ENCODE assay signal across 1 cellular context in the genomic region with DNA sequence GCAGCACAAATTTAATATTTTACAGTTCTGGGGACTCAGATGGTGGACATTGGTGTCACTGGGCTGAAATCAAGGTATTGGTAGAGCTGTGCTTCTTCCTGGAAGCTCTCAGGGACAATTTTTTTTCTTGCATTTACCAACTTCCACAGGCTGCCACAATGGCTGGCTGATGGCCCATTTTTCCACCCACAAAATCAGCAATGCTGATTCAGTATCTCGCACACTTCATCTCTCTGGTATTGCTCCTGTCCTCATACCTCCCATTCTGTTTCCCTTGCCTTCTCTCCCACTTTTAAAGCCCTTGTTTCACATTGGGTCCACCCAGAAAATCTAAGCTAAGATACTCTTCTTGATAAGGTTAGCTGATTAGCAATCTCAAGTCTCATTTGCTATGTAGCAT.
TF ChIP-seq lines count a peak whose summit lies in the region.

No MANE protein-coding gene starts in this region.

TF ChIP-seq in H1, 55 proteins besides CTCF, POLR2A, EP300 and RAD21:
- TF ChIP-seq NANOG (IDR thresholded peaks at IDR 0.05; ENCODE audit: insufficient read depth, low read depth, low read length, poor library complexity, severe bottlenecking) = no peak
- TF ChIP-seq SIN3A (conservative IDR thresholded peaks at IDR 0.05 in 1 of 2, IDR thresholded peaks at IDR 0.05 in 1 of 2; ENCODE audit: low read depth in 1 of 2, low read length in 2 of 2) = no peak
- TF ChIP-seq PHF8 (conservative IDR thresholded peaks at IDR 0.05; ENCODE audit: low read depth, low read length) = no peak
- no peak for TF ChIP-seq POU5F1 (IDR thresholded peaks at IDR 0.05; ENCODE audit: low read depth, low read length)
- no peak for TF ChIP-seq CBX5 (IDR thresholded peaks at IDR 0.05; ENCODE audit: low read depth, low read length)
- TF ChIP-seq KDM1A (IDR thresholded peaks at IDR 0.05; ENCODE audit: borderline replicate concordance, low read length) = no peak
- no peak for TF ChIP-seq ATF3 (IDR thresholded peaks at IDR 0.05; ENCODE audit: insufficient read depth, low read depth, low read length)
